Comparison of ENCODE assay signal across 14 cellular contexts in the genomic region with DNA sequence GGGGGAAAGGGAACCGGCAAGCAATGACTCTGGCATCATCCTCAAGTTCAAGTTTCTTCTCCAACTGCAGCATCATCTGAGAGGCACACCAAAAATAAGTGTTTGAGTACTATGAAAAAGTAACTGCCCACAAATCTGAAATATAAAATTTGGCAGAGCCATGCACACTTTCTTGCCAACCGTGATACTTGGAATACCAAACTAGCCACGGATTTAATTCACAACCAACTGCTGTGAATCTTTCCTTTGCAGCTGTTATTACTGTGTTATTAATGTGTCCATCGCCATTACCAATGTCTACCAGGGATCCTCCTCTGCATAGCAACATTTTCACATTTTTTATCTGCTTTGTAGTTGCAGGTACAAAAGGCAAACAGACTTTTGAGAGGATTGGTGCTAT.
DNase-seq lines count a peak whose midpoint lies in the region; TF ChIP-seq lines count a peak whose summit lies in the region.
"Had no signal": no experiment of that assay in that cellular context is flagged by ENCODE, and none has a peak within 500 bp of the region (broad histone marks: within the 10 kb centered on the region; RNA-seq: fewer than 3 reads in every experiment).

No MANE protein-coding gene starts in this region.

- no peak overlapping the region for H3K4me3 Mint-ChIP-seq in CD14-positive monocyte
- H3K4me3 Mint-ChIP-seq: CD4-positive, alpha-beta T cell; H9 had no signal

- in situ Hi-C loops in GM23248 (cut with MboI), result no loop called here

- H2AFZ ChIP-seq in GM23248, result no peak overlapping the region

- H3K36me3 Mint-ChIP-seq in CD14-positive monocyte, result peaks cover 0 to 3% of the 10 kb centered on the region in 2 donors

- H3K4me2 ChIP-seq in GM23248 (ENCODE audit: unreplicated experiment), result no peak overlapping the region
- H3K4me2 ChIP-seq: BLaER1 treated with 17β-estradiol and CSF1 and Interleukin-3, amounts not matched to agents 10 nM and 100 nM had no signal

- no peaks in the 10 kb centered on the region for H3K9me3 ChIP-seq in GM23248 (ENCODE audit: low read depth)

- H3K36me3 ChIP-seq in GM23248 (ENCODE audit: low read depth), result no peaks in the 10 kb centered on the region
- H3K36me3 ChIP-seq: BLaER1 treated with 17β-estradiol and CSF1 and Interleukin-3, amounts not matched to agents 10 nM and 100 nM had no signal

- 14 to 18% methylated on average over 4 of the region's 4 CpGs for WGBS in GM23248 (ENCODE audit: low coverage in 1 of 2, low lambda C conversion rate in 2 of 2, missing lambda C conversion rate in 2 of 2), 2 experiments

- H3K9me3 Mint-ChIP-seq in CD14-positive monocyte, result peaks cover 14 to 36% (median 24%) of the 10 kb centered on the region in 7 donors

- peaks cover 0 to 1% (median 0%) of the 10 kb centered on the region in 3 donors for H3K27me3 Mint-ChIP-seq in CD14-positive monocyte (ENCODE audit: low read depth in 3 of 3)
- H3K27me3 Mint-ChIP-seq: CD4-positive, alpha-beta T cell had no signal

- no peak overlapping the region for H3K9ac ChIP-seq in GM23248
- H3K9ac ChIP-seq: BLaER1 treated with 17β-estradiol and CSF1 and Interleukin-3, amounts not matched to agents 10 nM and 100 nM had no signal

- H3K79me2 ChIP-seq in GM23248 (ENCODE audit: insufficient read depth), result no peaks in the 10 kb centered on the region

- H3K27ac Mint-ChIP-seq in CD14-positive monocyte, result no peak overlapping the region
- H3K27ac Mint-ChIP-seq: CD4-positive, alpha-beta T cell; H9 had no signal

- no peaks in the 10 kb centered on the region for H3F3A ChIP-seq in GM23248 (ENCODE audit: insufficient read depth)

- H3K4me1 ChIP-seq in GM23248 (ENCODE audit: insufficient read depth), result no peaks in the 10 kb centered on the region
- H3K4me1 ChIP-seq: BLaER1 treated with 17β-estradiol and CSF1 and Interleukin-3, amounts not matched to agents 10 nM and 100 nM had no signal

- DNase-seq in GM23248 (peak; percentile 8), astrocyte of the hippocampus (ENCODE audit: low read depth, low spot score) (peak; percentile 23), inferior parietal cortex (ENCODE audit: extremely low spot score) (peak; percentile 27), superior temporal gyrus (ENCODE audit: extremely low spot score) (peak; percentile 47), T-helper 2 cell (no peak), CD14-positive monocyte (ENCODE audit: low spot score) (no peak), SK-N-DZ (ENCODE audit: low spot score) (no peak)
- DNase-seq: 8988T; CD4-positive, alpha-beta T cell; DMS79; GOT3; H9 had no signal

- H3K9me2 ChIP-seq in GM23248 (ENCODE audit: insufficient read depth), result no peaks in the 10 kb centered on the region

- no peaks in the 10 kb centered on the region for H3K4me1 Mint-ChIP-seq in CD14-positive monocyte
- H3K4me1 Mint-ChIP-seq: H9 had no signal

- H3K4me3 ChIP-seq in GM23248, result no peak overlapping the region
- H3K4me3 ChIP-seq: BLaER1 treated with 17β-estradiol and CSF1 and Interleukin-3, amounts not matched to agents 10 nM and 100 nM; GM12878 had no signal

- H4K20me1 ChIP-seq in GM23248 (ENCODE audit: insufficient read depth), result no peaks in the 10 kb centered on the region
- H4K20me1 ChIP-seq: BLaER1 treated with 17β-estradiol and CSF1 and Interleukin-3, amounts not matched to agents 10 nM and 100 nM had no signal

- no peak for TF ChIP-seq CTCF in CD14-positive monocyte (IDR thresholded peaks at IDR 0.05)

- no peak overlapping the region for H3K27ac ChIP-seq in GM23248
- H3K27ac ChIP-seq: BLaER1 treated with 17β-estradiol and CSF1 and Interleukin-3, amounts not matched to agents 10 nM and 100 nM had no signal

- intact Hi-C loops in CD14-positive monocyte (cut with micrococcal nuclease), result no loop called here

- no peaks in the 10 kb centered on the region for H3K27me3 ChIP-seq in GM23248 (replicated peaks; ENCODE audit: insufficient read depth)
- H3K27me3 ChIP-seq: BLaER1 treated with 17β-estradiol and CSF1 and Interleukin-3, amounts not matched to agents 10 nM and 100 nM had no signal

Comparison
In these comparisons a context has a peak if more than half of its experiments do, and no peak if none do; other contexts are left out.
1. DNase-seq: peak in GM23248 (single experiment), astrocyte of the hippocampus (single experiment), inferior parietal cortex (single experiment) and superior temporal gyrus (single experiment); none in T-helper 2 cell (0 of 5), CD14-positive monocyte (single experiment) and SK-N-DZ (single experiment).